9 cellular contexts compared by ENCODE assay signal in the genomic region with DNA sequence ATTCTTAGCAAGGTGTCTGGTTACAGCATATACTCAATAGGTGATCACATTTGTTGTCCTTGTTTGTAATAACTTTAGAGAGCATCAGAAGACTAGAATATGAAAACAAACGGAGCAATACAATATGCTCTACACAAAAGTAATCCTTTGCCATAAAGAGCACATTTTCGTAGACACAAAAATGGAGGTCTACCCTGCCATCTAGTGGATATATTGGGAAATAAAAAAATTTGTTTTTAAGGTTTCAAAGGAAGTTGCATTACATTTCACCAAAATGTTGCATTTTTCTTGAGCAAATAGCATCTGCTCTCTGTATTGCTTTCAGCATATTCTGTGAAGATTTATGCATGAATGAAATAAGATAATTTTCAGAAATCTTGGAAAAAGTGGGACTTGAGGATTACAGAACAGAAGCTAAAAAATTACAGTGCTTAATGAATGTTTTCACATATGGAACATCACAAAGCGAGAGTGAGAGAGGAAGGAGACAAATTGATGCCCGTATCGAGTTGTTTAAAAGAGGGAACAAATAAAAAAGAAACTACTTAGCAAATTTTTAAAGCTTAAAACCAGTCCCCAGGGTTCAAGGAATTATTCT.
A peak's percentile ranks its signal among the peaks of the same experiment; 100 is the strongest.
DNase-seq lines count a peak whose midpoint lies in the region; ATAC-seq, FAIRE-seq and TF ChIP-seq lines count a peak whose summit lies in the region.
"Had no signal": no experiment of that assay in that cellular context is flagged by ENCODE, and none has a peak within 500 bp of the region (broad histone marks: within the 10 kb centered on the region; RNA-seq: fewer than 3 reads in every experiment).

No MANE protein-coding gene starts in this region.

- POLR2A ChIA-PET in PC-9 (lab: Charles Lee; ENCODE audit: unreplicated experiment) = no interaction called here

- H3K9me3 ChIP-seq in PC-9 (ENCODE audit: insufficient read depth, low read depth) = no peaks in the 10 kb centered on the region
- H3K9me3 ChIP-seq: BLaER1 had no signal

- no peak overlapping the region for H3K4me2 ChIP-seq in PC-9
- H3K4me2 ChIP-seq: BLaER1 had no signal

- CTCF ChIA-PET in PC-9 (lab: Charles Lee) = interaction anchor here (1.1 kb wide), 1 partner anchor 1221 kb away, joined by 3 read pairs; no protein-coding TSS in a partner anchor

- no peaks in the 10 kb centered on the region for H3K9me2 ChIP-seq in PC-9 (ENCODE audit: insufficient read depth)

- TF ChIP-seq CTCF in PC-9 (conservative IDR thresholded peaks at IDR 0.05) (peak; percentile 82), fibroblast of mammary gland (conservative IDR thresholded peaks at IDR 0.05; ENCODE audit: control insufficient read depth, insufficient read depth, low read depth, low read length) (peak; percentile 55)

- peak; percentile 63 for ATAC-seq in HG02798 (IDR thresholded peaks at IDR 0.05; ENCODE audit: poor library complexity, unreplicated experiment)
- no peak for ATAC-seq in activated naive CD4-positive, alpha-beta T cell treated with anti-CD3 and anti-CD28 coated beads, Interleukin-2, amount 50 U/mL, for 72 hours

- no peak for TF ChIP-seq POLR2A in GM12891 (IDR thresholded peaks at IDR 0.05; ENCODE audit: low read depth, low read length)

- H2AFZ ChIP-seq in PC-9 = no peak overlapping the region

- no peaks in the 10 kb centered on the region for H3K27me3 ChIP-seq in PC-9 (ENCODE audit: insufficient read depth, low read depth)
- H3K27me3 ChIP-seq: BLaER1 had no signal

- no peaks in the 10 kb centered on the region for H3K4me1 ChIP-seq in PC-9 (replicated peaks; ENCODE audit: insufficient read depth)
- H3K4me1 ChIP-seq: BLaER1 had no signal

- H3K27ac ChIP-seq in PC-9 = no peak overlapping the region
- H3K27ac ChIP-seq: BLaER1 had no signal

- no peaks in the 10 kb centered on the region for H3F3A ChIP-seq in PC-9 (ENCODE audit: insufficient read depth, low read depth)

- H3K27ac Mint-ChIP-seq in activated naive CD4-positive, alpha-beta T cell treated with anti-CD3 and anti-CD28 coated beads, Interleukin-2, amount 50 U/mL, for 72 hours = no peak overlapping the region

- no TSS peak for BruUV-seq in PC-9 (replicated peaks; lab: Mats Ljungman, UMichigan)

- peak; percentile 5 for DNase-seq in DMS79 treated with DMSO at 0.1 percent for 48 hours (lab: John Stamatoyannopoulos, UW)
- DNase-seq in DMS79 (lab: John Stamatoyannopoulos, UW) = no peak
- no peak for DNase-seq in PC-9
- peak; percentile 64 for DNase-seq in fibroblast of mammary gland (ENCODE audit: low read depth)
- DNase-seq in renal cortical epithelial cell (ENCODE audit: low read depth) = peak; percentile 35
- DNase-seq in GM12891 (ENCODE audit: insufficient read length, low spot score) = no peak
- no peak for DNase-seq in activated naive CD4-positive, alpha-beta T cell treated with anti-CD3 and anti-CD28 coated beads, Interleukin-2, amount 50 U/mL, for 72 hours (ENCODE audit: low spot score in 2 of 2)

- no peak for FAIRE-seq in GM12891 (lab: Jason Lieb, UNC)

- no peak overlapping the region for H3K4me3 ChIP-seq in PC-9
- no peak overlapping the region for H3K4me3 ChIP-seq in fibroblast of mammary gland (ENCODE audit: control insufficient read depth, low read depth, low read length)
- H3K4me3 ChIP-seq: BLaER1 had no signal

- H3K79me2 ChIP-seq in PC-9 (ENCODE audit: low read depth) = no peaks in the 10 kb centered on the region

- no peaks in the 10 kb centered on the region for H4K20me1 ChIP-seq in PC-9 (ENCODE audit: insufficient read depth)
- H4K20me1 ChIP-seq: BLaER1 had no signal

- no peaks in the 10 kb centered on the region for H3K36me3 ChIP-seq in PC-9 (ENCODE audit: low read depth)
- H3K36me3 ChIP-seq: BLaER1 had no signal

- H3K9me3 Mint-ChIP-seq in activated naive CD4-positive, alpha-beta T cell treated with anti-CD3 and anti-CD28 coated beads, Interleukin-2, amount 50 U/mL, for 72 hours = no peaks in the 10 kb centered on the region

- no peaks in the 10 kb centered on the region for H3K36me3 Mint-ChIP-seq in activated naive CD4-positive, alpha-beta T cell treated with anti-CD3 and anti-CD28 coated beads, Interleukin-2, amount 50 U/mL, for 72 hours

- intact Hi-C loops in PC-9 (cut with micrococcal nuclease; ENCODE audit: unreplicated experiment) = loop anchor here (2.0 to 5.0 kb wide), 5 partner anchors 44 to 924 kb away; no protein-coding TSS in a partner anchor

TF ChIP-seq in GM12891, 5 proteins besides CTCF, POLR2A, EP300 and RAD21:
- no peak for TF ChIP-seq TAF1 (IDR thresholded peaks at IDR 0.05; ENCODE audit: low read depth, low read length)

Comparison
In these comparisons a context has a peak if more than half of its experiments do, and no peak if none do; other contexts are left out.
1. DNase-seq: peak in DMS79 treated with DMSO at 0.1 percent for 48 hours (single experiment), fibroblast of mammary gland (single experiment) and renal cortical epithelial cell (single experiment); none in DMS79 (single experiment), PC-9 (0 of 2), GM12891 (single experiment) and activated naive CD4-positive, alpha-beta T cell treated with anti-CD3 and anti-CD28 coated beads, Interleukin-2, amount 50 U/mL, for 72 hours (0 of 2).